In the genomic region with DNA sequence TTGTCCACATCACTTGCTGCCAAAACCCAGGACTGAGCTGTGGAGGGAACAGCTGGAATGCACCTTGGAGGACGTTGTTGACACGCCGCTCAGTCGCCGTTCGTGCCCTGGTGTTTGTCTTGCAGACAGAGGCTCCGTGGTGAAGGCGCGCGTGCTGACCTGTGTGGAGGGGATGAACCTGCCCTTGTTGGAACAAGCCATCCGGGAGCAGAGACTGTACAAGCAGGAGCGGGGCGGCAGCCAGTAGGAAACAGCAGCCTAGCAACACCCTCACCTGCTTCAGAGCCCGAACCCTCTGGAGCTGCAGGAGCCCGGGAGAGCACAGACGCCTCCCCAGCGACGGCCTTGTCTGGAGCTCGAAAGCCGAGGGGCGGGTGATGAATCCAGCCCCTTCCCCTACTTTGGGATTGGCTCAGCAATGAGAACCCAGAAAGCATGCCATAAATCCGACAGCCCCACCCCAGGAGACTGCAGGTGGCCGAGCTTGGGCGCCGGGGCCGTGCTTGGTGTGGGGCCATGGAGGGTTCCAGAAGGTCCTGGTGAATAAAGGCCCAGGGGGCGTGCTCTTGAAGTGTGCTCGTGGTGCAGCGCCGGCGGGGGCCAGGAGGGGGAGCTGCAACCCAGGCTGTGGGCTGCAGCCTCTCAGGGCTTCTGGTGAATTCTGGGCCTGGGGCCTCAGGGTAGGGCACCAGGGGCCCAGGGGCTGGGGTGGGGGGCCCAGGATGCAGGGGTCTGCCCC, we compare ENCODE assay signal across 1 cellular context.
TF ChIP-seq lines count a peak whose summit lies in the region.

No MANE protein-coding gene starts in this region.

TF ChIP-seq in HepG2, 621 proteins besides CTCF, POLR2A, EP300 and RAD21 (continued from another document and continues in another):
- TF ChIP-seq, protein P1, sequence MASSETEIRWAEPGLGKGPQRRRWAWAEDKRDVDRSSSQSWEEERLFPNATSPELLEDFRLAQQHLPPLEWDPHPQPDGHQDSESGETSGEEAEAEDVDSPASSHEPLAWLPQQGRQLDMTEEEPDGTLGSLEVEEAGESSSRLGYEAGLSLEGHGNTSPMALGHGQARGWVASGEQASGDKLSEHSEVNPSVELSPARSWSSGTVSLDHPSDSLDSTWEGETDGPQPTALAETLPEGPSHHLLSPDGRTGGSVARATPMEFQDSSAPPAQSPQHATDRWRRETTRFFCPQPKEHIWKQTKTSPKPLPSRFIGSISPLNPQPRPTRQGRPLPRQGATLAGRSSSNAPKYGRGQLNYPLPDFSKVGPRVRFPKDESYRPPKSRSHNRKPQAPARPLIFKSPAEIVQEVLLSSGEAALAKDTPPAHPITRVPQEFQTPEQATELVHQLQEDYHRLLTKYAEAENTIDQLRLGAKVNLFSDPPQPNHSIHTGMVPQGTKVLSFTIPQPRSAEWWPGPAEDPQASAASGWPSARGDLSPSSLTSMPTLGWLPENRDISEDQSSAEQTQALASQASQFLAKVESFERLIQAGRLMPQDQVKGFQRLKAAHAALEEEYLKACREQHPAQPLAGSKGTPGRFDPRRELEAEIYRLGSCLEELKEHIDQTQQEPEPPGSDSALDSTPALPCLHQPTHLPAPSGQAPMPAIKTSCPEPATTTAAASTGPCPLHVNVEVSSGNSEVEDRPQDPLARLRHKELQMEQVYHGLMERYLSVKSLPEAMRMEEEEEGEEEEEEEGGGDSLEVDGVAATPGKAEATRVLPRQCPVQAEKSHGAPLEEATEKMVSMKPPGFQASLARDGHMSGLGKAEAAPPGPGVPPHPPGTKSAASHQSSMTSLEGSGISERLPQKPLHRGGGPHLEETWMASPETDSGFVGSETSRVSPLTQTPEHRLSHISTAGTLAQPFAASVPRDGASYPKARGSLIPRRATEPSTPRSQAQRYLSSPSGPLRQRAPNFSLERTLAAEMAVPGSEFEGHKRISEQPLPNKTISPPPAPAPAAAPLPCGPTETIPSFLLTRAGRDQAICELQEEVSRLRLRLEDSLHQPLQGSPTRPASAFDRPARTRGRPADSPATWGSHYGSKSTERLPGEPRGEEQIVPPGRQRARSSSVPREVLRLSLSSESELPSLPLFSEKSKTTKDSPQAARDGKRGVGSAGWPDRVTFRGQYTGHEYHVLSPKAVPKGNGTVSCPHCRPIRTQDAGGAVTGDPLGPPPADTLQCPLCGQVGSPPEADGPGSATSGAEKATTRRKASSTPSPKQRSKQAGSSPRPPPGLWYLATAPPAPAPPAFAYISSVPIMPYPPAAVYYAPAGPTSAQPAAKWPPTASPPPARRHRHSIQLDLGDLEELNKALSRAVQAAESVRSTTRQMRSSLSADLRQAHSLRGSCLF (CRISPR knock-in tag; IDR thresholded peaks at IDR 0.05; ENCODE audit: borderline replicate concordance), result no peak
- TF ChIP-seq, protein P2, sequence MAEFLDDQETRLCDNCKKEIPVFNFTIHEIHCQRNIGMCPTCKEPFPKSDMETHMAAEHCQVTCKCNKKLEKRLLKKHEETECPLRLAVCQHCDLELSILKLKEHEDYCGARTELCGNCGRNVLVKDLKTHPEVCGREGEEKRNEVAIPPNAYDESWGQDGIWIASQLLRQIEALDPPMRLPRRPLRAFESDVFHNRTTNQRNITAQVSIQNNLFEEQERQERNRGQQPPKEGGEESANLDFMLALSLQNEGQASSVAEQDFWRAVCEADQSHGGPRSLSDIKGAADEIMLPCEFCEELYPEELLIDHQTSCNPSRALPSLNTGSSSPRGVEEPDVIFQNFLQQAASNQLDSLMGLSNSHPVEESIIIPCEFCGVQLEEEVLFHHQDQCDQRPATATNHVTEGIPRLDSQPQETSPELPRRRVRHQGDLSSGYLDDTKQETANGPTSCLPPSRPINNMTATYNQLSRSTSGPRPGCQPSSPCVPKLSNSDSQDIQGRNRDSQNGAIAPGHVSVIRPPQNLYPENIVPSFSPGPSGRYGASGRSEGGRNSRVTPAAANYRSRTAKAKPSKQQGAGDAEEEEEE (CRISPR knock-in tag; IDR thresholded peaks at IDR 0.05; ENCODE audit: borderline replicate concordance), result 0 out of 2 replicates have a peak, but pooled peaks have one; percentile 25
- TF ChIP-seq, protein P3, sequence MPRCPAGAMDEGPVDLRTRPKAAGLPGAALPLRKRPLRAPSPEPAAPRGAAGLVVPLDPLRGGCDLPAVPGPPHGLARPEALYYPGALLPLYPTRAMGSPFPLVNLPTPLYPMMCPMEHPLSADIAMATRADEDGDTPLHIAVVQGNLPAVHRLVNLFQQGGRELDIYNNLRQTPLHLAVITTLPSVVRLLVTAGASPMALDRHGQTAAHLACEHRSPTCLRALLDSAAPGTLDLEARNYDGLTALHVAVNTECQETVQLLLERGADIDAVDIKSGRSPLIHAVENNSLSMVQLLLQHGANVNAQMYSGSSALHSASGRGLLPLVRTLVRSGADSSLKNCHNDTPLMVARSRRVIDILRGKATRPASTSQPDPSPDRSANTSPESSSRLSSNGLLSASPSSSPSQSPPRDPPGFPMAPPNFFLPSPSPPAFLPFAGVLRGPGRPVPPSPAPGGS (CRISPR knock-in tag; IDR thresholded peaks at IDR 0.05), result peak; percentile 79
- TF ChIP-seq PAF1 (CRISPR knock-in tag; IDR thresholded peaks at IDR 0.05) (no peak), ZNF720 (CRISPR knock-in tag; IDR thresholded peaks at IDR 0.05) (no peak), ZNF879 (CRISPR knock-in tag; IDR thresholded peaks at IDR 0.05) (no peak), ZFP36L2 (CRISPR knock-in tag; IDR thresholded peaks at IDR 0.05) (no peak), NR2F2 (IDR thresholded peaks at IDR 0.05; ENCODE audit: borderline replicate concordance, low read depth) (no peak), ZFP36L1 (CRISPR knock-in tag; IDR thresholded peaks at IDR 0.05) (0 out of 2 replicates have a peak, but pooled peaks have one; percentile 28), MEIS1 (CRISPR knock-in tag; IDR thresholded peaks at IDR 0.05; ENCODE audit: borderline replicate concordance) (no peak), HCFC1 (IDR thresholded peaks at IDR 0.05; ENCODE audit: low read depth, low read length) (no peak), NRL (CRISPR knock-in tag; IDR thresholded peaks at IDR 0.05; ENCODE audit: borderline replicate concordance) (peak; percentile 84), ELF3 (CRISPR knock-in tag; IDR thresholded peaks at IDR 0.05) (no peak), CBX1 (IDR thresholded peaks at IDR 0.05; ENCODE audit: low read depth) (no peak), NAIF1 (CRISPR knock-in tag; IDR thresholded peaks at IDR 0.05; ENCODE audit: borderline replicate concordance) (no peak), ZNF343 (CRISPR knock-in tag; IDR thresholded peaks at IDR 0.05) (no peak), ZNF703 (CRISPR knock-in tag; IDR thresholded peaks at IDR 0.05; ENCODE audit: borderline replicate concordance) (no peak), HNRNPLL (IDR thresholded peaks at IDR 0.05; ENCODE audit: low read depth, low read length, poor library complexity, severe bottlenecking) (peak; percentile 45), ZNF781 (CRISPR knock-in tag; IDR thresholded peaks at IDR 0.05; ENCODE audit: borderline replicate concordance, not compliant biosample characterization) (no peak), REXO4 (CRISPR knock-in tag; IDR thresholded peaks at IDR 0.05; ENCODE audit: borderline replicate concordance) (no peak), FLYWCH1 (CRISPR knock-in tag; IDR thresholded peaks at IDR 0.05) (no peak), FOXA1 (IDR thresholded peaks at IDR 0.05) (no peak), FOXA1 (CRISPR knock-in tag; IDR thresholded peaks at IDR 0.05) (peak; percentile 87), SKI (IDR thresholded peaks at IDR 0.05; ENCODE audit: partially characterized antibody) (no peak), SP4 (CRISPR knock-in tag; IDR thresholded peaks at IDR 0.05) (0 out of 2 replicates have a peak, but pooled peaks have one; percentile 15), ZNF761 (CRISPR knock-in tag; conservative IDR thresholded peaks at IDR 0.05) (no peak), MAFG (CRISPR knock-in tag; IDR thresholded peaks at IDR 0.05) (no peak), RXRA (CRISPR knock-in tag; IDR thresholded peaks at IDR 0.05) (peak; percentile 68; the same call in 1 of the 2 replicates)
- TF ChIP-seq, protein P4, sequence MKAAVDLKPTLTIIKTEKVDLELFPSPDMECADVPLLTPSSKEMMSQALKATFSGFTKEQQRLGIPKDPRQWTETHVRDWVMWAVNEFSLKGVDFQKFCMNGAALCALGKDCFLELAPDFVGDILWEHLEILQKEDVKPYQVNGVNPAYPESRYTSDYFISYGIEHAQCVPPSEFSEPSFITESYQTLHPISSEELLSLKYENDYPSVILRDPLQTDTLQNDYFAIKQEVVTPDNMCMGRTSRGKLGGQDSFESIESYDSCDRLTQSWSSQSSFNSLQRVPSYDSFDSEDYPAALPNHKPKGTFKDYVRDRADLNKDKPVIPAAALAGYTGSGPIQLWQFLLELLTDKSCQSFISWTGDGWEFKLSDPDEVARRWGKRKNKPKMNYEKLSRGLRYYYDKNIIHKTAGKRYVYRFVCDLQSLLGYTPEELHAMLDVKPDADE (CRISPR knock-in tag; IDR thresholded peaks at IDR 0.05), result 0 out of 2 replicates have a peak, but pooled peaks have one; percentile 40
- TF ChIP-seq, protein P5, sequence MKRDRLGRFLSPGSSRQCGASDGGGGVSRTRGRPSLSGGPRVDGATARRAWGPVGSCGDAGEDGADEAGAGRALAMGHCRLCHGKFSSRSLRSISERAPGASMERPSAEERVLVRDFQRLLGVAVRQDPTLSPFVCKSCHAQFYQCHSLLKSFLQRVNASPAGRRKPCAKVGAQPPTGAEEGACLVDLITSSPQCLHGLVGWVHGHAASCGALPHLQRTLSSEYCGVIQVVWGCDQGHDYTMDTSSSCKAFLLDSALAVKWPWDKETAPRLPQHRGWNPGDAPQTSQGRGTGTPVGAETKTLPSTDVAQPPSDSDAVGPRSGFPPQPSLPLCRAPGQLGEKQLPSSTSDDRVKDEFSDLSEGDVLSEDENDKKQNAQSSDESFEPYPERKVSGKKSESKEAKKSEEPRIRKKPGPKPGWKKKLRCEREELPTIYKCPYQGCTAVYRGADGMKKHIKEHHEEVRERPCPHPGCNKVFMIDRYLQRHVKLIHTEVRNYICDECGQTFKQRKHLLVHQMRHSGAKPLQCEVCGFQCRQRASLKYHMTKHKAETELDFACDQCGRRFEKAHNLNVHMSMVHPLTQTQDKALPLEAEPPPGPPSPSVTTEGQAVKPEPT (CRISPR knock-in tag; IDR thresholded peaks at IDR 0.05; ENCODE audit: low read depth), result no peak; the same call in 1 of the 2 replicates
- TF ChIP-seq, protein P6, sequence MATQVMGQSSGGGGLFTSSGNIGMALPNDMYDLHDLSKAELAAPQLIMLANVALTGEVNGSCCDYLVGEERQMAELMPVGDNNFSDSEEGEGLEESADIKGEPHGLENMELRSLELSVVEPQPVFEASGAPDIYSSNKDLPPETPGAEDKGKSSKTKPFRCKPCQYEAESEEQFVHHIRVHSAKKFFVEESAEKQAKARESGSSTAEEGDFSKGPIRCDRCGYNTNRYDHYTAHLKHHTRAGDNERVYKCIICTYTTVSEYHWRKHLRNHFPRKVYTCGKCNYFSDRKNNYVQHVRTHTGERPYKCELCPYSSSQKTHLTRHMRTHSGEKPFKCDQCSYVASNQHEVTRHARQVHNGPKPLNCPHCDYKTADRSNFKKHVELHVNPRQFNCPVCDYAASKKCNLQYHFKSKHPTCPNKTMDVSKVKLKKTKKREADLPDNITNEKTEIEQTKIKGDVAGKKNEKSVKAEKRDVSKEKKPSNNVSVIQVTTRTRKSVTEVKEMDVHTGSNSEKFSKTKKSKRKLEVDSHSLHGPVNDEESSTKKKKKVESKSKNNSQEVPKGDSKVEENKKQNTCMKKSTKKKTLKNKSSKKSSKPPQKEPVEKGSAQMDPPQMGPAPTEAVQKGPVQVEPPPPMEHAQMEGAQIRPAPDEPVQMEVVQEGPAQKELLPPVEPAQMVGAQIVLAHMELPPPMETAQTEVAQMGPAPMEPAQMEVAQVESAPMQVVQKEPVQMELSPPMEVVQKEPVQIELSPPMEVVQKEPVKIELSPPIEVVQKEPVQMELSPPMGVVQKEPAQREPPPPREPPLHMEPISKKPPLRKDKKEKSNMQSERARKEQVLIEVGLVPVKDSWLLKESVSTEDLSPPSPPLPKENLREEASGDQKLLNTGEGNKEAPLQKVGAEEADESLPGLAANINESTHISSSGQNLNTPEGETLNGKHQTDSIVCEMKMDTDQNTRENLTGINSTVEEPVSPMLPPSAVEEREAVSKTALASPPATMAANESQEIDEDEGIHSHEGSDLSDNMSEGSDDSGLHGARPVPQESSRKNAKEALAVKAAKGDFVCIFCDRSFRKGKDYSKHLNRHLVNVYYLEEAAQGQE (IDR thresholded peaks at IDR 0.05; ENCODE audit: borderline replicate concordance in 1 of 2, low read depth in 1 of 2, low read length in 2 of 2), result no peak
- TF ChIP-seq, protein P7, sequence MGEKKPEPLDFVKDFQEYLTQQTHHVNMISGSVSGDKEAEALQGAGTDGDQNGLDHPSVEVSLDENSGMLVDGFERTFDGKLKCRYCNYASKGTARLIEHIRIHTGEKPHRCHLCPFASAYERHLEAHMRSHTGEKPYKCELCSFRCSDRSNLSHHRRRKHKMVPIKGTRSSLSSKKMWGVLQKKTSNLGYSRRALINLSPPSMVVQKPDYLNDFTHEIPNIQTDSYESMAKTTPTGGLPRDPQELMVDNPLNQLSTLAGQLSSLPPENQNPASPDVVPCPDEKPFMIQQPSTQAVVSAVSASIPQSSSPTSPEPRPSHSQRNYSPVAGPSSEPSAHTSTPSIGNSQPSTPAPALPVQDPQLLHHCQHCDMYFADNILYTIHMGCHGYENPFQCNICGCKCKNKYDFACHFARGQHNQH (CRISPR knock-in tag; IDR thresholded peaks at IDR 0.05), result 0 out of 2 replicates have a peak, but pooled peaks have one; percentile 33
- TF ChIP-seq, protein P8, sequence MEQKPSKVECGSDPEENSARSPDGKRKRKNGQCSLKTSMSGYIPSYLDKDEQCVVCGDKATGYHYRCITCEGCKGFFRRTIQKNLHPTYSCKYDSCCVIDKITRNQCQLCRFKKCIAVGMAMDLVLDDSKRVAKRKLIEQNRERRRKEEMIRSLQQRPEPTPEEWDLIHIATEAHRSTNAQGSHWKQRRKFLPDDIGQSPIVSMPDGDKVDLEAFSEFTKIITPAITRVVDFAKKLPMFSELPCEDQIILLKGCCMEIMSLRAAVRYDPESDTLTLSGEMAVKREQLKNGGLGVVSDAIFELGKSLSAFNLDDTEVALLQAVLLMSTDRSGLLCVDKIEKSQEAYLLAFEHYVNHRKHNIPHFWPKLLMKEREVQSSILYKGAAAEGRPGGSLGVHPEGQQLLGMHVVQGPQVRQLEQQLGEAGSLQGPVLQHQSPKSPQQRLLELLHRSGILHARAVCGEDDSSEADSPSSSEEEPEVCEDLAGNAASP (CRISPR knock-in tag; IDR thresholded peaks at IDR 0.05; ENCODE audit: borderline replicate concordance), result peak; percentile 21; the same call in 1 of the 2 replicates
- TF ChIP-seq, protein P9, sequence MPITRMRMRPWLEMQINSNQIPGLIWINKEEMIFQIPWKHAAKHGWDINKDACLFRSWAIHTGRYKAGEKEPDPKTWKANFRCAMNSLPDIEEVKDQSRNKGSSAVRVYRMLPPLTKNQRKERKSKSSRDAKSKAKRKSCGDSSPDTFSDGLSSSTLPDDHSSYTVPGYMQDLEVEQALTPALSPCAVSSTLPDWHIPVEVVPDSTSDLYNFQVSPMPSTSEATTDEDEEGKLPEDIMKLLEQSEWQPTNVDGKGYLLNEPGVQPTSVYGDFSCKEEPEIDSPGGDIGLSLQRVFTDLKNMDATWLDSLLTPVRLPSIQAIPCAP (CRISPR knock-in tag; IDR thresholded peaks at IDR 0.05; ENCODE audit: low read depth), result no peak
- TF ChIP-seq, protein P10, sequence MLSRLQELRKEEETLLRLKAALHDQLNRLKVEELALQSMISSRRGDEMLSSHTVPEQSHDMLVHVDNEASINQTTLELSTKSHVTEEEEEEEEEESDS (CRISPR knock-in tag; IDR thresholded peaks at IDR 0.05; ENCODE audit: borderline replicate concordance), result no peak
